In genomic region chr16:83268164-83268563, GRCh38 we compare ENCODE assay signal across 22 cellular contexts.
"Had no signal": no experiment of that assay in that cellular context is flagged by ENCODE, and none has a peak within 500 bp of the region (broad histone marks: within the 10 kb centered on the region; RNA-seq: fewer than 3 reads in every experiment).

No MANE protein-coding gene starts in this region.

- H3K4me1 ChIP-seq: foreskin keratinocyte, heart right ventricle, prostate gland, suprapubic skin, transverse colon, vagina had no signal

- H3K4me1 Mint-ChIP-seq: naive thymus-derived CD8-positive, alpha-beta T cell; nephron progenitor cell; stimulated activated naive CD8-positive, alpha-beta T cell treated with anti-CD3 and anti-CD28 coated beads, Interleukin-15, amount 100 ng/mL, for 72 hours had no signal

- H3K36me3 ChIP-seq: heart right ventricle, prostate gland, suprapubic skin, transverse colon, vagina had no signal

- H3K9me3 Mint-ChIP-seq: nephron progenitor cell; stimulated activated naive CD8-positive, alpha-beta T cell treated with anti-CD3 and anti-CD28 coated beads, Interleukin-15, amount 100 ng/mL, for 72 hours had no signal

- H3K36me3 Mint-ChIP-seq: naive thymus-derived CD8-positive, alpha-beta T cell had no signal

- H3K27ac ChIP-seq: dorsolateral prefrontal cortex, foreskin keratinocyte, heart right ventricle, prostate gland, suprapubic skin, transverse colon, vagina had no signal

- H3K4me3 ChIP-seq: dorsolateral prefrontal cortex, heart right ventricle, prostate gland, suprapubic skin, transverse colon, vagina had no signal

- H3K9me3 ChIP-seq: heart right ventricle, prostate gland, suprapubic skin, transverse colon, vagina had no signal

- H3K27me3 ChIP-seq: foreskin keratinocyte, heart right ventricle, suprapubic skin, transverse colon, vagina had no signal

- H3K4me3 Mint-ChIP-seq: naive thymus-derived CD8-positive, alpha-beta T cell; nephron progenitor cell; stimulated activated naive CD8-positive, alpha-beta T cell treated with anti-CD3 and anti-CD28 coated beads, Interleukin-15, amount 100 ng/mL, for 72 hours had no signal

- H3K27ac Mint-ChIP-seq: naive thymus-derived CD8-positive, alpha-beta T cell; nephron progenitor cell; stimulated activated naive CD8-positive, alpha-beta T cell treated with anti-CD3 and anti-CD28 coated beads, Interleukin-15, amount 100 ng/mL, for 72 hours had no signal

- DNase-seq: dorsolateral prefrontal cortex; effector CD4-positive, alpha-beta T cell; foreskin keratinocyte; glutamatergic neuron; heart right ventricle; hippocampal formation; islet precursor cell; mesendoderm; midbrain; naive thymus-derived CD8-positive, alpha-beta T cell; nephron progenitor cell; nucleus accumbens; right cardiac atrium; small intestine; stimulated activated CD4-positive, alpha-beta T cell treated with anti-CD3 and anti-CD28 coated beads, Interleukin-15, amount 100 ng/mL, for 24 hours; stimulated activated CD4-positive, alpha-beta T cell treated with anti-CD3 and anti-CD28 coated beads, Interleukin-2, amount 100 ng/mL, for 48 hours; stimulated activated naive CD4-positive, alpha-beta T cell; stimulated activated naive CD8-positive, alpha-beta T cell treated with anti-CD3 and anti-CD28 coated beads, Interleukin-15, amount 100 ng/mL, for 72 hours; transverse colon had no signal
